Comparison of ENCODE assay signal across 23 cellular contexts in the genomic region with DNA sequence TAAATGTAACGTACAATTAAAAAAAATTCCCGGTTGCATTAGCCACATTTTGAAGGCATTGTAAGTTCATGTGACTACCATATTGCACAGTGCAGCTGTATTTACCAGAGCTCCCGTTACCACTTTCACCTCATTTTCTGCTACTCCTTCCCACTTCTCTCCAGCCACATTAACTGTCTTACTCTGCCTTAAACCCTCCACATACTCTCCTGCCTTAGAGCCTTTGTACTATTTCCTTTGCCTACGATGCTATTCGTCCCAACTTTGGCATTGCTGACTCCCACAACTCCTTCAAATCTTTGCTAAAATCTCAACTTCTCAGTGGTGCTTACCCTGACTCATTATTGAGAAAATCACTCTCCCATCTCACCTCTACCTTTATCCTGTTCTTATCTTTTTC.
"Had no signal": no experiment of that assay in that cellular context is flagged by ENCODE, and none has a peak within 500 bp of the region (broad histone marks: within the 10 kb centered on the region; RNA-seq: fewer than 3 reads in every experiment).

No MANE protein-coding gene starts in this region.

- H3K36me3 Mint-ChIP-seq: IgD-negative memory B cell had no signal

- ATAC-seq: K562 had no signal

- H3K4me3 ChIP-seq: K562, SJSA1, SK-N-MC had no signal

- H3K36me3 ChIP-seq: SJSA1 had no signal

- H3K4me1 ChIP-seq: SJSA1 had no signal

- H3K27me3 ChIP-seq: SJSA1 had no signal

- H3K9me3 ChIP-seq: SJSA1 had no signal

- H3K4me2 ChIP-seq: KMS-11 had no signal

- DNase-seq: Kasumi-1, MM.1S, NCI-H1048, NCI-H146, NCI-H1694 treated with DMSO at 0.1 percent for 48 hours, NCI-H1930, NCI-H2081, NCI-H2107, NCI-H2171 treated with DMSO at 0.1 percent for 48 hours, NCI-H345, NCI-H446 treated with DMSO at 0.1 percent for 48 hours, NCI-H524 treated with DMSO at 0.1 percent for 48 hours, NCI-H69, NCI-H774, Right ventricle myocardium superior, RPMI8226, SIG-M5 had no signal

- H3K9ac ChIP-seq: KMS-11 had no signal

- H3K27ac ChIP-seq: HL-60, KMS-11, SJSA1, SK-N-MC had no signal

- H3K4me3 Mint-ChIP-seq: IgD-negative memory B cell had no signal

- H3K4me1 Mint-ChIP-seq: IgD-negative memory B cell had no signal
